In the genomic region with DNA sequence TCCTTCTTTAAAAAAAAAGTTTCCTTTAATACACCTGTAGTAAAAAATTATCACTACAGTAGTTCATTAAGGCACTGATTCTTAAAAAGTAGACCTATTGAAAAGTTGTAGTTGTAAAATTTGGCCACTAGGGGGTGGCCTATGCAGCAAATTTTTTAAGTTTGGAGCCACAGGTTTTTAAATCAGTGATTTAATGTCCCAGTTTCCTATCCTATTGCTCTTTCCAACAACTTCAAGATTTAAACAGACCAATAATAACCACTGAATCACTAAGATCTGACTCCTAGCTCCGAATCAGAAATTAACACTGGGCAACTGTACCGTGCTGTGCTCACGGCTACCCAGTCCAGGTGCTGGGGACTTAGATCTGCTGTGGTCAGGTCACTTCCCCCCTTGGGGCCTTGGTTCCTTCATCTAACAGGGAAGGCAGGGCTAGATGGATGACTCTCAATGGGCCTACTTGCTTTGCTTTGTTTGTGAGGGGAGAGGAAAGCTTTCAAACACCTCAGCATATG, we compare ENCODE assay signal across 8 cellular contexts.
A peak's percentile ranks its signal among the peaks of the same experiment; 100 is the strongest.
DNase-seq lines count a peak whose midpoint lies in the region; ATAC-seq, FAIRE-seq and TF ChIP-seq lines count a peak whose summit lies in the region.

No MANE protein-coding gene starts in this region.

- H3K4me3 Mint-ChIP-seq in MCF 10A (ENCODE audit: unreplicated experiment), result no peak overlapping the region

- peaks cover 6 to 19% of the 10 kb centered on the region in 2 experiments for H3K36me3 ChIP-seq in keratinocyte (ENCODE audit: control insufficient read depth in 2 of 2, extremely low read depth in 1 of 2, insufficient read depth in 2 of 2, low read length in 2 of 2)
- peaks cover 17% of the 10 kb centered on the region for H3K36me3 ChIP-seq in thoracic aorta

- no peak overlapping the region for H2AFZ ChIP-seq in keratinocyte (ENCODE audit: control insufficient read depth, low read length)

- no peaks in the 10 kb centered on the region for H3K79me2 ChIP-seq in keratinocyte (ENCODE audit: control insufficient read depth, insufficient read depth, low read length)

- TF ChIP-seq CTCF in MCF 10A (IDR thresholded peaks at IDR 0.05; ENCODE audit: unreplicated experiment), result peak; percentile 63
- TF ChIP-seq CTCF in keratinocyte (optimal IDR thresholded peaks at IDR 0.05 in 1 of 3, IDR thresholded peaks at IDR 0.05 in 1 of 3, conservative IDR thresholded peaks at IDR 0.05 in 1 of 3; ENCODE audit: extremely low read depth in 1 of 3, insufficient read depth in 2 of 3, low read length in 3 of 3), result peak in 2 of 3 experiments; percentile 47 to 49
- TF ChIP-seq CTCF in thoracic aorta (IDR thresholded peaks at IDR 0.05), result peak; percentile 89

- no peaks in the 10 kb centered on the region for H4K20me1 ChIP-seq in keratinocyte (ENCODE audit: control insufficient read depth, extremely low read depth, insufficient read depth, low read length)

- DNase-seq in COLO829 (ENCODE audit: low spot score) (peak; percentile 61), NCI-H2196 treated with DMSO at 0.1 percent for 48 hours (lab: John Stamatoyannopoulos, UW; ENCODE audit: unreplicated experiment) (peak; percentile 28), MCF 10A (ENCODE audit: unreplicated experiment) (peak; percentile 56), keratinocyte (ENCODE audit: low read depth, low spot score) (no peak), thoracic aorta (ENCODE audit: low spot score) (no peak), HPDE6-E6E7 (ENCODE audit: extremely low spot score) (no peak), posterior cingulate gyrus (no peak)

- H3K27ac ChIP-seq in keratinocyte (ENCODE audit: control insufficient read depth, insufficient read depth, low read length), result no peak overlapping the region
- H3K27ac ChIP-seq in thoracic aorta, result peak overlapping the region in 1 of 2 donors; percentile 10

- no peak overlapping the region for H3K4me2 ChIP-seq in keratinocyte (ENCODE audit: control insufficient read depth, extremely low read depth, insufficient read depth, low read depth, low read length)

- no peaks in the 10 kb centered on the region for H3K9me1 ChIP-seq in keratinocyte (ENCODE audit: control insufficient read depth, extremely low read depth, insufficient read depth, low read length)

- H3K36me3 Mint-ChIP-seq in MCF 10A (ENCODE audit: insufficient read depth, unreplicated experiment), result peaks cover 47% of the 10 kb centered on the region

- FAIRE-seq in keratinocyte (lab: Jason Lieb, UNC), result no peak

- ATAC-seq in GM21447 (IDR thresholded peaks at IDR 0.05; ENCODE audit: unreplicated experiment) (peak; percentile 61), thoracic aorta (ENCODE audit: insufficient number of reproducible peaks, low FRiP score, low read depth) (peak; percentile 80)

- H3K9me3 ChIP-seq in keratinocyte (ENCODE audit: control insufficient read depth, low read depth, low read length), result no peaks in the 10 kb centered on the region
- no peaks in the 10 kb centered on the region for H3K9me3 ChIP-seq in thoracic aorta

- CTCF ChIA-PET in MCF 10A (lab: Yijun Ruan, JAX), result interaction anchor here (0.5 to 2.2 kb wide), 24 partner anchors 9 to 1964 kb away, joined by 3 to 17 read pairs (median 3); no protein-coding TSS in a partner anchor

- dilution Hi-C loops in keratinocyte (cut with MboI; ENCODE audit: extremely low pct_ligation_motif_present, low sequenced_read_pairs), result no loop called here

- no peak overlapping the region for H3K27ac Mint-ChIP-seq in MCF 10A (ENCODE audit: low read depth, unreplicated experiment)

- H3K9me3 Mint-ChIP-seq in MCF 10A (ENCODE audit: unreplicated experiment), result no peaks in the 10 kb centered on the region

- no peaks in the 10 kb centered on the region for H3K4me1 Mint-ChIP-seq in MCF 10A (ENCODE audit: insufficient read depth, unreplicated experiment)

- H3K4me1 ChIP-seq in keratinocyte (ENCODE audit: control insufficient read depth, extremely low read depth, insufficient read depth, low read length) (no peaks in the 10 kb centered on the region), thoracic aorta (ENCODE audit: control insufficient read depth in 1 of 2, low read depth in 2 of 2) (peaks cover 10 to 15% of the 10 kb centered on the region in 2 donors)

- POLR2A ChIA-PET in MCF 10A (lab: Yijun Ruan, JAX), result interaction anchor here (0.7 to 1.1 kb wide), 2 partner anchors 132 to 284 kb away, joined by 3 read pairs; no protein-coding TSS in a partner anchor

- BruUV-seq in MCF 10A (replicated peaks; lab: Mats Ljungman, UMichigan), result no TSS peak

- no peaks in the 10 kb centered on the region for H3K27me3 Mint-ChIP-seq in MCF 10A (ENCODE audit: insufficient read depth, unreplicated experiment)

- H3K4me3 ChIP-seq in keratinocyte (ENCODE audit: control insufficient read depth in 2 of 3, extremely low read depth in 1 of 3, insufficient read depth in 2 of 3, low read depth in 1 of 3, low read length in 3 of 3) (no peak overlapping the region), thoracic aorta (no peak overlapping the region)

- H3K27me3 ChIP-seq in keratinocyte (ENCODE audit: control insufficient read depth, extremely low read depth, insufficient read depth, low read length) (no peaks in the 10 kb centered on the region), thoracic aorta (replicated peaks; ENCODE audit: insufficient read depth) (no peaks in the 10 kb centered on the region)

- intact Hi-C loops in MCF 10A (cut with micrococcal nuclease) (loop anchor here (5.0 to 10.0 kb wide), 4 partner anchors 239 to 709 kb away; a partner anchor contains a TSS), posterior cingulate gyrus (cut with DNase I) (loop anchor here (5.0 kb wide), 1 partner anchor 599 kb away; no protein-coding TSS in a partner anchor)

- H3K9ac ChIP-seq in keratinocyte (ENCODE audit: control insufficient read depth, extremely low read depth, insufficient read depth, low read length), result no peak overlapping the region

Comparison
In these comparisons a context has a peak if more than half of its experiments do, and no peak if none do; other contexts are left out.
1. DNase-seq: peak in COLO829 (single experiment), NCI-H2196 treated with DMSO at 0.1 percent for 48 hours (single experiment) and MCF 10A (single experiment); none in keratinocyte (single experiment), thoracic aorta (single experiment), HPDE6-E6E7 (single experiment) and posterior cingulate gyrus (0 of 10).
2. Peak in every context shown above with its lines, with median percentiles within 50 percentile points of each other: CTCF ChIP-seq.